Comparison of ENCODE assay signal across 18 cellular contexts in the genomic region with DNA sequence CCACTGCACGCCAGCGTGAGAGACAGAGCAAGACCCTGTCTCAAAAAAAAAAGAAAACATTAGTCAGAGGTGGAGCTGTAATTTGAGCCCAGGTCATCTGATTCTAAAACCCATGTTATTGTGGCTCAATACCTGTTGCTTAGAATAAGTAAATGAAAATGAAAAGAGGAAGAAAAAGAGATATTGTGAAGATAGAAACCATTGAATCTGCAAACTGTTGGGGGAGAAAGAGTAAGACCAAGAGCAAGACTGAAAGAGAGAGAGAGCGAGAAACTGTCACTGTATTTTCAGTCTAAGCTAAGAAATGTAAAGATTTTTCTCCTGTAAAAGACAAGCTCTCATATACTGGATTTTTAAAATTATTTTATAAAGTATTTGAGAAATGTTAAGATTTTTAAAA. TPM values are rescaled to one million over a fixed set of nuclear protein-coding genes. Genes with fewer than 3 reads are reported as not detected.
A peak's percentile ranks its signal among the peaks of the same experiment; 100 is the strongest.
DNase-seq lines count a peak whose midpoint lies in the region; ATAC-seq, FAIRE-seq and TF ChIP-seq lines count a peak whose summit lies in the region.
"Had no signal": no experiment of that assay in that cellular context is flagged by ENCODE, and none has a peak within 500 bp of the region (broad histone marks: within the 10 kb centered on the region; RNA-seq: fewer than 3 reads in every experiment).

No MANE protein-coding gene starts in this region.

- CTCF ChIA-PET in WTC11 (lab: Charles Lee), result no interaction called here

- H3K9me3 Mint-ChIP-seq in GM23338 (no peaks in the 10 kb centered on the region), WTC11 (no peaks in the 10 kb centered on the region)
- H3K9me3 Mint-ChIP-seq: CD4-positive, alpha-beta T cell had no signal

- peaks cover 26% of the 10 kb centered on the region for H3K4me1 Mint-ChIP-seq in GM23338
- H3K4me1 Mint-ChIP-seq in WTC11, result peaks cover 37% of the 10 kb centered on the region

- H3K36me3 Mint-ChIP-seq in GM23338 (ENCODE audit: low read depth) (no peaks in the 10 kb centered on the region), WTC11 (no peaks in the 10 kb centered on the region)

- H3K27ac ChIP-seq in GM23338 (ENCODE audit: low read depth) (no peak overlapping the region), smooth muscle cell (ENCODE audit: low read depth) (no peak overlapping the region)
- H3K27ac ChIP-seq: C4-2B had no signal

- no peak for DNase-seq in GM18507 (ENCODE audit: extremely low spot score, insufficient read length, low read depth)
- DNase-seq in GM23338 (ENCODE audit: low spot score), result no peak
- DNase-seq in WTC11 (ENCODE audit: low spot score), result no peak
- no peak for DNase-seq in smooth muscle cell (lab: John Stamatoyannopoulos, UW; ENCODE audit: unreplicated experiment)
- DNase-seq: AML-193; Caco-2; CD4-positive, alpha-beta T cell; Kasumi-1; KG1 had no signal

- H3K4me1 ChIP-seq in GM23338 (ENCODE audit: insufficient read depth) (peaks cover 24% of the 10 kb centered on the region), smooth muscle cell (ENCODE audit: low read depth) (no peaks in the 10 kb centered on the region)
- H3K4me1 ChIP-seq: Caco-2 had no signal

- H3K27me3 ChIP-seq in GM23338 (ENCODE audit: insufficient read depth) (no peaks in the 10 kb centered on the region), smooth muscle cell (ENCODE audit: low read depth) (no peaks in the 10 kb centered on the region)

- H3K9me3 ChIP-seq in smooth muscle cell (replicated peaks; ENCODE audit: low read depth), result no peaks in the 10 kb centered on the region
- H3K9me3 ChIP-seq: Caco-2 had no signal

- POLR2A ChIA-PET in WTC11 (lab: Charles Lee), result no interaction called here

- no peaks in the 10 kb centered on the region for H3F3A ChIP-seq in GM23338 (replicated peaks; ENCODE audit: low read depth)
- no peaks in the 10 kb centered on the region for H3F3A ChIP-seq in smooth muscle cell (ENCODE audit: low read depth)

- H2AFZ ChIP-seq in GM23338 (no peak overlapping the region), smooth muscle cell (ENCODE audit: low read depth) (no peak overlapping the region)

- no peaks in the 10 kb centered on the region for H3K9me2 ChIP-seq in GM23338 (ENCODE audit: insufficient read depth)

- FAIRE-seq in GM18507 (lab: Jason Lieb, UNC), result peak; percentile 56
- FAIRE-seq: D721Med, G401.6, GM12891, H54 had no signal

- H3K4me3 Mint-ChIP-seq in GM23338, result no peak overlapping the region
- no peak overlapping the region for H3K4me3 Mint-ChIP-seq in WTC11
- H3K4me3 Mint-ChIP-seq: CD4-positive, alpha-beta T cell had no signal

- ATAC-seq in GM23338 (no peak), WTC11 (no peak), GM21526 (IDR thresholded peaks at IDR 0.05; ENCODE audit: low FRiP score, unreplicated experiment) (no peak), GM18870 (IDR thresholded peaks at IDR 0.05; ENCODE audit: unreplicated experiment) (no peak)

- WGBS in smooth muscle cell (ENCODE audit: low lambda C conversion rate), result 85% methylated on average over 3 of the region's 3 CpGs

- H4K20me1 ChIP-seq in GM23338 (replicated peaks; ENCODE audit: insufficient read depth) (no peaks in the 10 kb centered on the region), smooth muscle cell (ENCODE audit: low read depth) (no peaks in the 10 kb centered on the region)

- H3K4me3 ChIP-seq in GM23338 (no peak overlapping the region), smooth muscle cell (no peak overlapping the region)

- H3K4me2 ChIP-seq in GM23338 (no peak overlapping the region), smooth muscle cell (no peak overlapping the region)

- H3K27ac Mint-ChIP-seq in GM23338, result peak overlapping the region; percentile 31; the same call in 1 of the 2 replicates
- H3K27ac Mint-ChIP-seq in WTC11, result peak overlapping the region; percentile 58; the same call in 1 of the 2 replicates
- H3K27ac Mint-ChIP-seq: CD4-positive, alpha-beta T cell had no signal

- H3K27me3 Mint-ChIP-seq in GM23338 (ENCODE audit: insufficient read depth, low read depth, poor library complexity), result no peaks in the 10 kb centered on the region
- H3K27me3 Mint-ChIP-seq in WTC11 (ENCODE audit: low read depth), result no peaks in the 10 kb centered on the region

- no peak overlapping the region for H3K9ac ChIP-seq in smooth muscle cell (ENCODE audit: low read depth)

- H3K79me2 ChIP-seq in GM23338 (replicated peaks; ENCODE audit: insufficient read depth), result no peaks in the 10 kb centered on the region
- H3K79me2 ChIP-seq in smooth muscle cell (ENCODE audit: low read depth), result no peaks in the 10 kb centered on the region

- TF ChIP-seq CTCF in GM23338 (conservative IDR thresholded peaks at IDR 0.05; ENCODE audit: low read depth in 2 of 2), result no peak
- TF ChIP-seq CTCF in WTC11 (IDR thresholded peaks at IDR 0.05), result no peak
- TF ChIP-seq CTCF in smooth muscle cell (IDR thresholded peaks at IDR 0.05; ENCODE audit: borderline replicate concordance, insufficient read depth, poor library complexity, severe bottlenecking), result no peak

- H3K36me3 ChIP-seq in GM23338 (ENCODE audit: insufficient read depth) (no peaks in the 10 kb centered on the region), smooth muscle cell (ENCODE audit: low read depth) (no peaks in the 10 kb centered on the region)

TF ChIP-seq in GM23338, 12 proteins besides CTCF, POLR2A, EP300 and RAD21:
- TF ChIP-seq NANOG (IDR thresholded peaks at IDR 0.05; ENCODE audit: borderline replicate concordance) (no peak), EZH2 (IDR thresholded peaks at IDR 0.05; ENCODE audit: low read depth, unreplicated experiment) (no peak), ETS1 (IDR thresholded peaks at IDR 0.05) (no peak), STAT1 (IDR thresholded peaks at IDR 0.05; ENCODE audit: unreplicated experiment) (no peak)

TF ChIP-seq in WTC11, 78 proteins besides CTCF, POLR2A, EP300 and RAD21 (continues in another document):
- TF ChIP-seq, protein P1, sequence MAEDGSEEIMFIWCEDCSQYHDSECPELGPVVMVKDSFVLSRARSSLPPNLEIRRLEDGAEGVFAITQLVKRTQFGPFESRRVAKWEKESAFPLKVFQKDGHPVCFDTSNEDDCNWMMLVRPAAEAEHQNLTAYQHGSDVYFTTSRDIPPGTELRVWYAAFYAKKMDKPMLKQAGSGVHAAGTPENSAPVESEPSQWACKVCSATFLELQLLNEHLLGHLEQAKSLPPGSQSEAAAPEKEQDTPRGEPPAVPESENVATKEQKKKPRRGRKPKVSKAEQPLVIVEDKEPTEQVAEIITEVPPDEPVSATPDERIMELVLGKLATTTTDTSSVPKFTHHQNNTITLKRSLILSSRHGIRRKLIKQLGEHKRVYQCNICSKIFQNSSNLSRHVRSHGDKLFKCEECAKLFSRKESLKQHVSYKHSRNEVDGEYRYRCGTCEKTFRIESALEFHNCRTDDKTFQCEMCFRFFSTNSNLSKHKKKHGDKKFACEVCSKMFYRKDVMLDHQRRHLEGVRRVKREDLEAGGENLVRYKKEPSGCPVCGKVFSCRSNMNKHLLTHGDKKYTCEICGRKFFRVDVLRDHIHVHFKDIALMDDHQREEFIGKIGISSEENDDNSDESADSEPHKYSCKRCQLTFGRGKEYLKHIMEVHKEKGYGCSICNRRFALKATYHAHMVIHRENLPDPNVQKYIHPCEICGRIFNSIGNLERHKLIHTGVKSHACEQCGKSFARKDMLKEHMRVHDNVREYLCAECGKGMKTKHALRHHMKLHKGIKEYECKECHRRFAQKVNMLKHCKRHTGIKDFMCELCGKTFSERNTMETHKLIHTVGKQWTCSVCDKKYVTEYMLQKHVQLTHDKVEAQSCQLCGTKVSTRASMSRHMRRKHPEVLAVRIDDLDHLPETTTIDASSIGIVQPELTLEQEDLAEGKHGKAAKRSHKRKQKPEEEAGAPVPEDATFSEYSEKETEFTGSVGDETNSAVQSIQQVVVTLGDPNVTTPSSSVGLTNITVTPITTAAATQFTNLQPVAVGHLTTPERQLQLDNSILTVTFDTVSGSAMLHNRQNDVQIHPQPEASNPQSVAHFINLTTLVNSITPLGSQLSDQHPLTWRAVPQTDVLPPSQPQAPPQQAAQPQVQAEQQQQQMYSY (CRISPR knock-in tag; IDR thresholded peaks at IDR 0.05), result no peak
- no peak for TF ChIP-seq ARID4B (CRISPR knock-in tag; IDR thresholded peaks at IDR 0.05; ENCODE audit: borderline replicate concordance)
- no peak for TF ChIP-seq FOXP1 (CRISPR knock-in tag; IDR thresholded peaks at IDR 0.05; ENCODE audit: borderline replicate concordance)
- TF ChIP-seq NR3C1 (CRISPR knock-in tag; conservative IDR thresholded peaks at IDR 0.05; ENCODE audit: low read depth), result no peak

RNA-seq across cellular contexts. Expression of gene IGSF1, which starts 9.7 kb away (rescaled TPM):
- total RNA-seq in GM23338 (2014; rRNA removed; shearing (Covaris generic)), result 17.6 and 19.5 TPM in 2 replicates
- 11.2 and 12.8 TPM in 2 replicates for polyA plus RNA-seq in GM23338 (2016; fragmentation: Nextera tagmentation; extraction: Ambion mirVana)
- 16.2 to 23.6 TPM (median 19.1 TPM) in 3 replicates for total RNA-seq in WTC11 (2021)
- total RNA-seq in smooth muscle cell, result 0.54 and 1.1 TPM in 2 replicates
- polyA plus RNA-seq in smooth muscle cell, result 0.87 and 1.1 TPM in 2 replicates
- total RNA-seq: A172; CD4-positive, alpha-beta T cell had no signal
- polyA plus RNA-seq: BJ had no signal
